In genomic region chr3:194527726-194528125, GRCh38 we compare ENCODE assay signal across 27 cellular contexts. TPM values are rescaled to one million over a fixed set of nuclear protein-coding genes. Genes with fewer than 3 reads are reported as not detected.
A peak's percentile ranks its signal among the peaks of the same experiment; 100 is the strongest.
DNase-seq lines count a peak whose midpoint lies in the region; ATAC-seq, FAIRE-seq and TF ChIP-seq lines count a peak whose summit lies in the region.
"Had no signal": no experiment of that assay in that cellular context is flagged by ENCODE, and none has a peak within 500 bp of the region (broad histone marks: within the 10 kb centered on the region; RNA-seq: fewer than 3 reads in every experiment).

No MANE protein-coding gene starts in this region.

- H3K4me3 ChIP-seq in PC-9 (no peak overlapping the region), skeletal muscle satellite cell (ENCODE audit: low read length) (no peak overlapping the region)
- H3K4me3 ChIP-seq: BLaER1, GM23338, right atrium auricular region, stomach, thyroid gland, vagina had no signal

- no peak for DNase-seq in CD14-positive monocyte (ENCODE audit: low spot score)
- no peak for DNase-seq in PC-9
- DNase-seq in HCEC 1CT: no peak
- no peak for DNase-seq in HTR-8/SVneo (ENCODE audit: insufficient read length, low spot score)
- DNase-seq: activated CD4-positive, alpha-beta memory T cell treated with anti-CD3 and anti-CD28 coated beads, Interleukin-2, amount 10 ng/mL, durations not matched to agents 7 days and 5 days; activated CD4-positive, alpha-beta T cell treated with anti-CD3 and anti-CD28 coated beads for 1 hour; activated CD8-positive, alpha-beta memory T cell treated with anti-CD3 and anti-CD28 coated beads, Interleukin-2, amount 50 U/mL, for 4 hours; activated naive CD4-positive, alpha-beta T cell treated with anti-CD3 and anti-CD28 coated beads, Interleukin-2, amount 50 U/mL, for 16 hours; hippocampal formation; NCI-H1417 treated with DMSO at 0.1 percent for 48 hours; NCI-H2081; NCI-H524 treated with DMSO at 0.1 percent for 48 hours; posterior cingulate gyrus; SHP77; stimulated activated CD4-positive, alpha-beta T cell treated with anti-CD3 and anti-CD28 coated beads, Interleukin-1b, Interleukin-23, amount 100 ng/mL, for 48 hours; stomach; thyroid gland had no signal

- TF ChIP-seq CTCF in CD14-positive monocyte (IDR thresholded peaks at IDR 0.05): no peak
- TF ChIP-seq CTCF in PC-9 (conservative IDR thresholded peaks at IDR 0.05): no peak

- peaks cover 27% of the 10 kb centered on the region for H3K4me1 ChIP-seq in PC-9 (replicated peaks; ENCODE audit: insufficient read depth)
- peaks cover 9% of the 10 kb centered on the region for H3K4me1 ChIP-seq in skeletal muscle satellite cell (ENCODE audit: control insufficient read depth, insufficient read depth, low read length)
- H3K4me1 ChIP-seq: BLaER1, right atrium auricular region, stomach, thyroid gland, vagina had no signal

- no peak for FAIRE-seq in HTR-8/SVneo (lab: Jason Lieb, UNC)
- FAIRE-seq: HepG2 had no signal

- no peak overlapping the region for H2AFZ ChIP-seq in PC-9
- H2AFZ ChIP-seq: GM23338 had no signal

- H3K27me3 ChIP-seq in PC-9 (ENCODE audit: insufficient read depth, low read depth): no peaks in the 10 kb centered on the region
- H3K27me3 ChIP-seq in skeletal muscle satellite cell (ENCODE audit: control insufficient read depth, insufficient read depth, low read length): no peaks in the 10 kb centered on the region
- H3K27me3 ChIP-seq: BLaER1, right atrium auricular region, stomach, thyroid gland, vagina had no signal

- peaks cover 0 to 8% (median 0%) of the 10 kb centered on the region in 3 donors for H3K27me3 Mint-ChIP-seq in CD14-positive monocyte (ENCODE audit: low read depth in 3 of 3)
- no peaks in the 10 kb centered on the region for H3K27me3 Mint-ChIP-seq in dendritic cell treated with granulocyte-macrophage colony-stimulating factor and Interleukin-4, amounts not matched to agents 40 ng/mL and 50 ng/mL, for 4 days

- POLR2A ChIA-PET in PC-9 (lab: Charles Lee; ENCODE audit: unreplicated experiment): interaction anchor here (0.6 to 1.0 kb wide), 5 partner anchors 29 to 610 kb away, joined by 3 to 17 read pairs (median 3); no protein-coding TSS in a partner anchor

- CTCF ChIA-PET in PC-9 (lab: Charles Lee): interaction anchor here (0.6 kb wide), 1 partner anchor 38 kb away, joined by 11 read pairs; no protein-coding TSS in a partner anchor

- peaks cover 0 to 2% (median 0%) of the 10 kb centered on the region in 7 donors for H3K9me3 Mint-ChIP-seq in CD14-positive monocyte
- no peaks in the 10 kb centered on the region for H3K9me3 Mint-ChIP-seq in dendritic cell treated with granulocyte-macrophage colony-stimulating factor and Interleukin-4, amounts not matched to agents 40 ng/mL and 50 ng/mL, for 4 days
- H3K9me3 Mint-ChIP-seq: GM23338 had no signal

- H3F3A ChIP-seq in PC-9 (ENCODE audit: insufficient read depth, low read depth): peaks cover 40% of the 10 kb centered on the region

- intact Hi-C loops in CD14-positive monocyte (cut with micrococcal nuclease): loop anchor here (5.0 kb wide), 1 partner anchor 40 kb away; the partner anchor contains the start of gene ATP13A3 (in 2 of the 2)
- intact Hi-C loops in PC-9 (cut with micrococcal nuclease; ENCODE audit: unreplicated experiment): loop anchor here (1.0 to 2.0 kb wide), 3 partner anchors 10 to 51 kb away; no protein-coding TSS in a partner anchor
- intact Hi-C loops in dendritic cell treated with granulocyte-macrophage colony-stimulating factor and Interleukin-4, amounts not matched to agents 40 ng/mL and 50 ng/mL, for 4 days (cut with micrococcal nuclease): loop anchor here (2.0 kb wide), 1 partner anchor 57 kb away; no protein-coding TSS in a partner anchor

- ATAC-seq in HG02884 (IDR thresholded peaks at IDR 0.05; ENCODE audit: unreplicated experiment) (no peak), HG03460 (IDR thresholded peaks at IDR 0.05; ENCODE audit: unreplicated experiment) (no peak)
- ATAC-seq: GM23338 had no signal

- H3K36me3 Mint-ChIP-seq in CD14-positive monocyte: no peaks in the 10 kb centered on the region
- H3K36me3 Mint-ChIP-seq in dendritic cell treated with granulocyte-macrophage colony-stimulating factor and Interleukin-4, amounts not matched to agents 40 ng/mL and 50 ng/mL, for 4 days (ENCODE audit: low read depth): no peaks in the 10 kb centered on the region

- 0 out of 2 replicates have a peak, but pooled peaks cover 5% of the 10 kb centered on the region for H3K79me2 ChIP-seq in PC-9 (ENCODE audit: low read depth)

- H3K27ac ChIP-seq in PC-9: peak overlapping the region; percentile 95
- H3K27ac ChIP-seq: BLaER1, thyroid gland, vagina had no signal

- H3K9ac ChIP-seq in skeletal muscle satellite cell (ENCODE audit: low read depth, low read length): peak overlapping the region; percentile 10
- H3K9ac ChIP-seq: BLaER1 had no signal

- no peaks in the 10 kb centered on the region for H4K20me1 ChIP-seq in PC-9 (ENCODE audit: insufficient read depth)
- H4K20me1 ChIP-seq: BLaER1 had no signal

- no peaks in the 10 kb centered on the region for H3K9me2 ChIP-seq in PC-9 (ENCODE audit: insufficient read depth)

- BruUV-seq in PC-9 (replicated peaks; lab: Mats Ljungman, UMichigan): no TSS peak

- H3K4me2 ChIP-seq in PC-9 (peak overlapping the region; percentile 32; the same call in 1 of the 2 replicates), skeletal muscle satellite cell (ENCODE audit: low read length) (no peak overlapping the region)
- H3K4me2 ChIP-seq: BLaER1, GM23338 had no signal

- H3K9me3 ChIP-seq in PC-9 (ENCODE audit: insufficient read depth, low read depth) (0 out of 2 replicates have a peak, but pooled peaks cover 5% of the 10 kb centered on the region), skeletal muscle satellite cell (replicated peaks; ENCODE audit: low read length) (no peaks in the 10 kb centered on the region)
- H3K9me3 ChIP-seq: BLaER1, right atrium auricular region, stomach, thyroid gland, vagina had no signal

- peaks cover 16% of the 10 kb centered on the region for H3K4me1 Mint-ChIP-seq in CD14-positive monocyte
- H3K4me1 Mint-ChIP-seq in dendritic cell treated with granulocyte-macrophage colony-stimulating factor and Interleukin-4, amounts not matched to agents 40 ng/mL and 50 ng/mL, for 4 days (ENCODE audit: low read depth): peaks cover 34% of the 10 kb centered on the region
- H3K4me1 Mint-ChIP-seq: activated CD4-positive, alpha-beta memory T cell treated with anti-CD3 and anti-CD28 coated beads, Interleukin-2, amount 10 ng/mL, durations not matched to agents 7 days and 5 days; GM23338 had no signal

- H3K36me3 ChIP-seq in PC-9 (ENCODE audit: low read depth): no peaks in the 10 kb centered on the region
- H3K36me3 ChIP-seq in skeletal muscle satellite cell (ENCODE audit: insufficient read depth, low read length): no peaks in the 10 kb centered on the region
- H3K36me3 ChIP-seq: BLaER1, right atrium auricular region, stomach, thyroid gland, vagina had no signal

- H3K27ac Mint-ChIP-seq in CD14-positive monocyte: peak overlapping the region; percentile 88 to 98 (median 94)
- H3K27ac Mint-ChIP-seq in dendritic cell treated with granulocyte-macrophage colony-stimulating factor and Interleukin-4, amounts not matched to agents 40 ng/mL and 50 ng/mL, for 4 days: peak overlapping the region; percentile 74
- H3K27ac Mint-ChIP-seq: activated CD4-positive, alpha-beta memory T cell treated with anti-CD3 and anti-CD28 coated beads, Interleukin-2, amount 10 ng/mL, durations not matched to agents 7 days and 5 days; GM23338 had no signal

- no peak overlapping the region for H3K4me3 Mint-ChIP-seq in CD14-positive monocyte
- H3K4me3 Mint-ChIP-seq in dendritic cell treated with granulocyte-macrophage colony-stimulating factor and Interleukin-4, amounts not matched to agents 40 ng/mL and 50 ng/mL, for 4 days: no peak overlapping the region
- H3K4me3 Mint-ChIP-seq: activated CD4-positive, alpha-beta memory T cell treated with anti-CD3 and anti-CD28 coated beads, Interleukin-2, amount 10 ng/mL, durations not matched to agents 7 days and 5 days; GM23338; neural crest cell had no signal

RNA-seq across cellular contexts. Expression of gene ATP13A3, which starts 40.9 kb away (rescaled TPM):
- polyA plus RNA-seq in CD14-positive monocyte: 1 to 10 TPM; 4.7 to 5.2 TPM
- 203 and 242 TPM in 2 replicates for total RNA-seq in PC-9 (2021)
- total RNA-seq in skeletal muscle satellite cell (2012; rRNA removed): 237 and 312 TPM in 2 replicates
